8 cellular contexts compared by ENCODE assay signal in genomic region chr12:109888179-109889020, GRCh38. TPM values are rescaled to one million over a fixed set of nuclear protein-coding genes. Genes with fewer than 3 reads are reported as not detected.
DNase-seq lines count a peak whose midpoint lies in the region; ATAC-seq, FAIRE-seq and TF ChIP-seq lines count a peak whose summit lies in the region.

No MANE protein-coding gene starts in this region.

- no peaks in the 10 kb centered on the region for H3K36me3 Mint-ChIP-seq in activated T-cell treated with anti-CD3 and anti-CD28 coated beads, Interleukin-2, amount 50 U/mL, for 4 hours (ENCODE audit: insufficient read depth)

- peak overlapping the region; percentile 64 for H3K4me3 Mint-ChIP-seq in activated T-cell treated with anti-CD3 and anti-CD28 coated beads, Interleukin-2, amount 50 U/mL, for 4 hours

- peak; percentile 97 for DNase-seq in AG10803 (ENCODE audit: low read depth)
- peak; percentile 53 for DNase-seq in HT-29 (ENCODE audit: low spot score)
- no peak for DNase-seq in activated T-cell treated with anti-CD3 and anti-CD28 coated beads, Interleukin-2, amount 50 U/mL, for 4 hours
- DNase-seq in right cardiac atrium, result no peak
- DNase-seq in urothelium cell line (ENCODE audit: low spot score), result peak; percentile 52
- no peak for DNase-seq in NCI-H510A (lab: John Stamatoyannopoulos, UW)
- no peak for DNase-seq in effector CD4-positive, alpha-beta T cell

- ATAC-seq in activated T-cell treated with anti-CD3 and anti-CD28 coated beads, Interleukin-2, amount 50 U/mL, for 4 hours, result peak; percentile 85
- ATAC-seq in right cardiac atrium (peak; percentile 54 to 85), GM21423 (IDR thresholded peaks at IDR 0.05; ENCODE audit: unreplicated experiment) (no peak)

- no peaks in the 10 kb centered on the region for H3K9me3 Mint-ChIP-seq in activated T-cell treated with anti-CD3 and anti-CD28 coated beads, Interleukin-2, amount 50 U/mL, for 4 hours

- H3K27ac ChIP-seq in right cardiac atrium (ENCODE audit: low read length), result no peak overlapping the region

- intact Hi-C loops in right cardiac atrium (cut with DNase I), result loop anchor here in 1 of 4 donors (10.0 kb wide), 1 partner anchor 84 kb away; no protein-coding TSS in a partner anchor

- peak; percentile 40 for TF ChIP-seq CTCF in AG10803 (conservative IDR thresholded peaks at IDR 0.05; ENCODE audit: low read length)

- no peaks in the 10 kb centered on the region for H3K27me3 Mint-ChIP-seq in activated T-cell treated with anti-CD3 and anti-CD28 coated beads, Interleukin-2, amount 50 U/mL, for 4 hours (ENCODE audit: low read depth)

- H3K4me1 ChIP-seq in right cardiac atrium (ENCODE audit: control insufficient read depth, insufficient read depth, low read length), result no peaks in the 10 kb centered on the region

- no peaks in the 10 kb centered on the region for H3K27me3 ChIP-seq in right cardiac atrium (ENCODE audit: control insufficient read depth, insufficient read depth)

- 53% methylated on average over 12 of the region's 12 CpGs for WGBS in right cardiac atrium

- H3K9me3 ChIP-seq in right cardiac atrium (ENCODE audit: control insufficient read depth, low read length), result no peaks in the 10 kb centered on the region

- H3K4me3 ChIP-seq in AG10803 (ENCODE audit: low read length) (no peak overlapping the region), right cardiac atrium (ENCODE audit: low read length) (no peak overlapping the region)

- H3K4me1 Mint-ChIP-seq in activated T-cell treated with anti-CD3 and anti-CD28 coated beads, Interleukin-2, amount 50 U/mL, for 4 hours (ENCODE audit: low read depth), result peaks cover 40% of the 10 kb centered on the region

- no peak for FAIRE-seq in urothelium cell line (lab: Jason Lieb, UNC)

RNA-seq across cellular contexts. Expression of gene GLTP, which starts 8.1 kb away (rescaled TPM):
- 23.7 and 25.7 TPM in 2 replicates for total RNA-seq in HT-29 (2014; rRNA removed; shearing (Covaris generic))
- 10 to 100 TPM; 38.8 to 44.7 (median 40.0) TPM for total RNA-seq in activated T-cell treated with anti-CD3 and anti-CD28 coated beads, Interleukin-2, amount 50 U/mL, for 4 hours
- total RNA-seq in right cardiac atrium, result 10 to 100 TPM; 20.5 to 26.8 (median 22.3) TPM
- 20.7 TPM for polyA plus RNA-seq in right cardiac atrium

RNA-seq across cellular contexts. Expression of gene TCHP, which starts 11.7 kb away (rescaled TPM):
- total RNA-seq in HT-29 (2014; rRNA removed; shearing (Covaris generic)), result 8.8 and 16.7 TPM in 2 replicates
- 10 to 100 TPM; 25.4 to 27.9 (median 25.4) TPM for total RNA-seq in activated T-cell treated with anti-CD3 and anti-CD28 coated beads, Interleukin-2, amount 50 U/mL, for 4 hours
- total RNA-seq in right cardiac atrium, result 10 to 100 TPM in 3 of 4 donors, 1 to 10 TPM in 1; 7.1 to 13.5 (median 10.3) TPM
- polyA plus RNA-seq in right cardiac atrium, result 10.1 TPM

RNA-seq across cellular contexts. Expression of gene TRPV4, which starts 55.2 kb away (rescaled TPM):
- total RNA-seq in HT-29 (2014; rRNA removed; shearing (Covaris generic)), result 0.05 TPM in 1 of 2 replicates, not detected in the other
- not detected for total RNA-seq in activated T-cell treated with anti-CD3 and anti-CD28 coated beads, Interleukin-2, amount 50 U/mL, for 4 hours
- total RNA-seq in right cardiac atrium, result 1 to 10 TPM; 1.1 to 1.4 (median 1.2) TPM
- 0.57 TPM for polyA plus RNA-seq in right cardiac atrium

Comparison
In these comparisons a context has a peak if more than half of its experiments do, and no peak if none do; other contexts are left out.
1. DNase-seq: peak in AG10803 (single experiment), HT-29 (single experiment) and urothelium cell line (single experiment); none in activated T-cell treated with anti-CD3 and anti-CD28 coated beads, Interleukin-2, amount 50 U/mL, for 4 hours (single experiment), right cardiac atrium (0 of 3), NCI-H510A (single experiment) and effector CD4-positive, alpha-beta T cell (single experiment).